In the genomic region with DNA sequence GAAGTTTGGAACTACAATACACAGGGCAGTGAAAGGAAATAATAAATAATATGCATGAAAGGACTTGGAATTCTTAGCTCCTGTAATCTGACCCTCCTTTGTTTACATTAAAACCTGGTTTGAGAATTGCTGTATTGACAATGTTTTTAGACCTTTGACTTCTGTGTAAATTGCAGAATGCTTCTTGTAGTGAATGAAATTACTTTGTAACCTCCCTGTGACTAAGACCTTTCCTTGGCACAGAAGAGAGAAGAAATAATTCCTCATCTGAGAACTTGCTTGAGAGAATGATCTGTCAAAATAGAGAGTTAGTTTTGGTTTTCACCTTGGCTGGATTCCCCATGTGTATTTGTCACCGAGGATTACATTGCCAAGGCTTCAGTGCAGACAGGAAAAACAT, we compare ENCODE assay signal across 19 cellular contexts.
DNase-seq lines count a peak whose midpoint lies in the region; ATAC-seq and TF ChIP-seq lines count a peak whose summit lies in the region.
"Had no signal": no experiment of that assay in that cellular context is flagged by ENCODE, and none has a peak within 500 bp of the region (broad histone marks: within the 10 kb centered on the region; RNA-seq: fewer than 3 reads in every experiment).

No MANE protein-coding gene starts in this region.

- no peaks in the 10 kb centered on the region for H3K27me3 ChIP-seq in H9 (ENCODE audit: insufficient read depth, low read length)
- no peaks in the 10 kb centered on the region for H3K27me3 ChIP-seq in suprapubic skin
- H3K27me3 ChIP-seq: esophagus squamous epithelium, tibial nerve had no signal

- no peaks in the 10 kb centered on the region for H3K36me3 Mint-ChIP-seq in H9 (ENCODE audit: insufficient read depth in 1 of 3, low read depth in 3 of 3)
- no peaks in the 10 kb centered on the region for H3K36me3 Mint-ChIP-seq in activated T-helper 17 cell treated with anti-CD3 and anti-CD28 coated beads, Interleukin-2, amount 50 U/mL, for 72 hours (ENCODE audit: low read depth)

- no CpG with 5 or more reads among the region's 1 CpG for WGBS in H9 (ENCODE audit: extremely low coverage, insufficient read length, low lambda C conversion rate)
- 20% methylated on average over 1 of the region's 1 CpG for WGBS in suprapubic skin

- H3K4me2 ChIP-seq in H9 (ENCODE audit: insufficient read depth, insufficient read length, low read length): no peak overlapping the region

- no peaks in the 10 kb centered on the region for H3K79me1 ChIP-seq in H9 (ENCODE audit: insufficient read depth, low read depth, low read length, poor library complexity, severe bottlenecking)

- no peak overlapping the region for H2AK5ac ChIP-seq in H9 (ENCODE audit: insufficient read length, low read length)

- TF ChIP-seq POLR2A in suprapubic skin (IDR thresholded peaks at IDR 0.05): no peak

- no peaks in the 10 kb centered on the region for H3K79me2 ChIP-seq in H9 (ENCODE audit: insufficient read depth, low read length)

- H3K27ac ChIP-seq in H9 (ENCODE audit: insufficient read length, low read depth, low read length): no peak overlapping the region
- H3K27ac ChIP-seq in suprapubic skin: no peak overlapping the region
- H3K27ac ChIP-seq: tibial nerve, WERI-Rb-1 had no signal

- H3K9ac ChIP-seq in H9 (ENCODE audit: extremely low read depth, insufficient read length, low read length): no peak overlapping the region

- no peak overlapping the region for H3K4me3 Mint-ChIP-seq in H9
- H3K4me3 Mint-ChIP-seq in activated T-helper 17 cell treated with anti-CD3 and anti-CD28 coated beads, Interleukin-2, amount 50 U/mL, for 72 hours: no peak overlapping the region

- peak overlapping the region in 2 of 3 experiments; percentile 20 to 24; a peak in 1 of 7 replicates for H3K27ac Mint-ChIP-seq in H9
- no peak overlapping the region for H3K27ac Mint-ChIP-seq in activated T-helper 17 cell treated with anti-CD3 and anti-CD28 coated beads, Interleukin-2, amount 50 U/mL, for 72 hours

- no peak overlapping the region for H4K91ac ChIP-seq in H9 (ENCODE audit: insufficient read length, low read depth, low read length)

- H3T11ph ChIP-seq in H9 (ENCODE audit: low read length): no peak overlapping the region

- H3K4me3 ChIP-seq in mucosa of descending colon (no peak overlapping the region), suprapubic skin (no peak overlapping the region)
- H3K4me3 ChIP-seq: esophagus squamous epithelium, tibial nerve had no signal

- H3K56ac ChIP-seq in H9 (ENCODE audit: insufficient read length, low read depth, low read length): no peak overlapping the region

- H2BK15ac ChIP-seq in H9 (ENCODE audit: low read depth, low read length): no peak overlapping the region

- TF ChIP-seq EP300 in suprapubic skin (IDR thresholded peaks at IDR 0.05): no peak

- no peak overlapping the region for H3K23ac ChIP-seq in H9 (ENCODE audit: insufficient read length, low read depth, low read length)

- TF ChIP-seq CTCF in H9 (conservative IDR thresholded peaks at IDR 0.05) (no peak), mucosa of descending colon (IDR thresholded peaks at IDR 0.05) (no peak), suprapubic skin (IDR thresholded peaks at IDR 0.05) (no peak)

- no peak overlapping the region for H2BK12ac ChIP-seq in H9 (ENCODE audit: insufficient read length, low read depth, low read length)

- H3K9me3 Mint-ChIP-seq in H9: no peaks in the 10 kb centered on the region; a peak in 2 of 5 replicates
- H3K9me3 Mint-ChIP-seq in activated T-helper 17 cell treated with anti-CD3 and anti-CD28 coated beads, Interleukin-2, amount 50 U/mL, for 72 hours: peaks cover under 1% of the 10 kb centered on the region

- no peak overlapping the region for H2BK120ac ChIP-seq in H9 (ENCODE audit: low read depth, low read length, poor library complexity, severe bottlenecking)

- no peaks in the 10 kb centered on the region for H4K20me1 ChIP-seq in H9 (ENCODE audit: control insufficient read depth, insufficient read depth, insufficient read length)

- ATAC-seq in mucosa of descending colon: peak; percentile 90
- ATAC-seq in activated T-helper 17 cell treated with anti-CD3 and anti-CD28 coated beads, Interleukin-2, amount 50 U/mL, for 72 hours (replicated peaks): no peak
- no peak for ATAC-seq in SK-N-SH treated with all-trans-retinoic acid at 6 μM for 48 hours
- no peak for ATAC-seq in HG03378 (IDR thresholded peaks at IDR 0.05; ENCODE audit: unreplicated experiment)
- ATAC-seq: left cardiac atrium had no signal

- no peak overlapping the region for H2AFZ ChIP-seq in H9 (ENCODE audit: low read length)

- H3K4ac ChIP-seq in H9 (ENCODE audit: low read depth, low read length): no peak overlapping the region

- no peaks in the 10 kb centered on the region for H3K23me2 ChIP-seq in H9 (ENCODE audit: insufficient read length, low read depth, low read length, poor library complexity, severe bottlenecking)

- H3K18ac ChIP-seq in H9 (ENCODE audit: insufficient read length, low read depth, low read length): no peak overlapping the region

- no peak for DNase-seq in H9
- peak; percentile 72 for DNase-seq in NCI-H2029 treated with DMSO at 0.1 percent for 48 hours (lab: John Stamatoyannopoulos, UW)
- peak; percentile 7 to 90 for DNase-seq in T47D (ENCODE audit: low read depth in 1 of 2, low spot score in 1 of 2)
- DNase-seq in mucosa of descending colon: no peak
- DNase-seq in suprapubic skin (ENCODE audit: low spot score in 2 of 2): no peak
- DNase-seq: activated effector memory CD4-positive, alpha-beta T cell treated with anti-CD3 and anti-CD28 coated beads, Interleukin-2, amount 50 U/mL, for 16 hours; amniotic stem cell; C1 segment of cervical spinal cord; esophagus squamous epithelium; hypothalamus; left cardiac atrium; MV-4-11; occipital lobe; stimulated activated CD4-positive, alpha-beta T cell treated with anti-CD3 and anti-CD28 coated beads, Interleukin-4, amount 100 ng/mL, for 4 hours; WERI-Rb-1 had no signal

- H3K4me1 ChIP-seq in H9 (ENCODE audit: insufficient read depth, low read length) (no peaks in the 10 kb centered on the region), mucosa of descending colon (ENCODE audit: low read depth) (no peaks in the 10 kb centered on the region), suprapubic skin (no peaks in the 10 kb centered on the region)
- H3K4me1 ChIP-seq: tibial nerve had no signal

- H3K9me3 ChIP-seq in H9 (ENCODE audit: control insufficient read depth, low read depth, low read length) (no peaks in the 10 kb centered on the region), mucosa of descending colon (no peaks in the 10 kb centered on the region), suprapubic skin (no peaks in the 10 kb centered on the region)
- H3K9me3 ChIP-seq: esophagus squamous epithelium, tibial nerve had no signal

- H3K14ac ChIP-seq in H9 (ENCODE audit: insufficient read depth, low read length): no peak overlapping the region

- intact Hi-C loops in mucosa of descending colon (cut with DNase I, micrococcal nuclease): no loop called here

- in situ Hi-C loops in T47D (cut with HindIII; ENCODE audit: low pct_unique_long_range_greater_than_20kb, low sequenced_read_pairs): no loop called here

- H2BK5ac ChIP-seq in H9 (ENCODE audit: insufficient read length, low read length): no peak overlapping the region

- H3K27me3 Mint-ChIP-seq in H9 (ENCODE audit: low read depth): no peaks in the 10 kb centered on the region
- H3K27me3 Mint-ChIP-seq in activated T-helper 17 cell treated with anti-CD3 and anti-CD28 coated beads, Interleukin-2, amount 50 U/mL, for 72 hours: no peaks in the 10 kb centered on the region

- no peaks in the 10 kb centered on the region for H3K36me3 ChIP-seq in mucosa of descending colon (ENCODE audit: low read depth)
- no peaks in the 10 kb centered on the region for H3K36me3 ChIP-seq in suprapubic skin
- H3K36me3 ChIP-seq: esophagus squamous epithelium, tibial nerve, WERI-Rb-1 had no signal

- peaks cover 4 to 9% of the 10 kb centered on the region in 2 experiments for H3K4me1 Mint-ChIP-seq in H9
- no peaks in the 10 kb centered on the region for H3K4me1 Mint-ChIP-seq in activated T-helper 17 cell treated with anti-CD3 and anti-CD28 coated beads, Interleukin-2, amount 50 U/mL, for 72 hours

- no peak overlapping the region for H2BK20ac ChIP-seq in H9 (ENCODE audit: low read depth, low read length, poor library complexity, severe bottlenecking)

- no peak overlapping the region for H4K8ac ChIP-seq in H9 (replicated peaks; ENCODE audit: insufficient read length, low read depth, low read length)

- H4K5ac ChIP-seq in H9 (ENCODE audit: insufficient read length, low read depth, low read length): no peak overlapping the region

TF ChIP-seq in SK-N-SH treated with all-trans-retinoic acid at 6 μM for 48 hours, 23 proteins besides CTCF, POLR2A, EP300 and RAD21:
- TF ChIP-seq SNAI2 (CRISPR knock-in tag; IDR thresholded peaks at IDR 0.05) (no peak), ISL1 (CRISPR knock-in tag; IDR thresholded peaks at IDR 0.05) (no peak), CREB5 (CRISPR knock-in tag; IDR thresholded peaks at IDR 0.05; ENCODE audit: low read depth) (no peak)
TF ChIP-seq in SK-N-SH treated with all-trans-retinoic acid at 6 μM for 48 hours: peak in this region for 0.

Comparison
In these comparisons a context has a peak if more than half of its experiments do, and no peak if none do; other contexts are left out.
1. DNase-seq: peak in NCI-H2029 treated with DMSO at 0.1 percent for 48 hours (single experiment) and T47D (2 of 2); none in H9 (single experiment), mucosa of descending colon (0 of 3) and suprapubic skin (0 of 2).